Comparison of ENCODE assay signal across 2 cellular contexts in genomic region chr14:99573000-99573330, GRCh38.
TF ChIP-seq lines count a peak whose summit lies in the region.

No MANE protein-coding gene starts in this region.

TF ChIP-seq in HEK293, 187 proteins besides CTCF, POLR2A, EP300 and RAD21 (continued from another document and continues in another):
- TF ChIP-seq GLIS1 (tag by site-specific recombination; IDR thresholded peaks at IDR 0.05): peak; percentile 99
- no peak for TF ChIP-seq ZSCAN5A (tag by site-specific recombination; IDR thresholded peaks at IDR 0.05)
- no peak for TF ChIP-seq PBX3 (CRISPR knock-in tag; IDR thresholded peaks at IDR 0.05)
- TF ChIP-seq ZNF148 (tag by site-specific recombination; IDR thresholded peaks at IDR 0.05; ENCODE audit: borderline replicate concordance): no peak
- TF ChIP-seq ZBTB8A (tag by site-specific recombination; IDR thresholded peaks at IDR 0.05): no peak
- TF ChIP-seq ZNF658 (tag by site-specific recombination; IDR thresholded peaks at IDR 0.05): no peak
- no peak for TF ChIP-seq ZNF580 (tag by site-specific recombination; IDR thresholded peaks at IDR 0.05)
- peak; percentile 25; the same call in 1 of the 2 replicates for TF ChIP-seq GLIS2 (tag by site-specific recombination; IDR thresholded peaks at IDR 0.05)
- TF ChIP-seq ZFP37 (tag by site-specific recombination; IDR thresholded peaks at IDR 0.05): no peak
- TF ChIP-seq ZNF544 (tag by site-specific recombination; IDR thresholded peaks at IDR 0.05): no peak
- no peak for TF ChIP-seq KLF9 (tag by site-specific recombination; IDR thresholded peaks at IDR 0.05; ENCODE audit: low read depth)
- no peak for TF ChIP-seq HOXC10 (CRISPR knock-in tag; IDR thresholded peaks at IDR 0.05)
- TF ChIP-seq ZNF324 (tag by site-specific recombination; IDR thresholded peaks at IDR 0.05): no peak
- TF ChIP-seq ZNF10 (tag by site-specific recombination; IDR thresholded peaks at IDR 0.05): no peak
- no peak for TF ChIP-seq ZSCAN18 (tag by site-specific recombination; IDR thresholded peaks at IDR 0.05)
- no peak for TF ChIP-seq REPIN1 (tag by site-specific recombination; IDR thresholded peaks at IDR 0.05; ENCODE audit: low read depth)
- no peak for TF ChIP-seq ZNF16 (tag by site-specific recombination; IDR thresholded peaks at IDR 0.05; ENCODE audit: low read depth)
- no peak for TF ChIP-seq MZF1 (tag by site-specific recombination; IDR thresholded peaks at IDR 0.05; ENCODE audit: borderline replicate concordance)
- TF ChIP-seq ZBTB20 (tag by site-specific recombination; IDR thresholded peaks at IDR 0.05): peak; percentile 86
- no peak for TF ChIP-seq ZNF660 (tag by site-specific recombination; IDR thresholded peaks at IDR 0.05)
- no peak for TF ChIP-seq PRDM1 (tag by site-specific recombination; IDR thresholded peaks at IDR 0.05)
- no peak for TF ChIP-seq ATF2 (tag by site-specific recombination; IDR thresholded peaks at IDR 0.05; ENCODE audit: low read depth)
- no peak for TF ChIP-seq HOXA7 (CRISPR knock-in tag; IDR thresholded peaks at IDR 0.05; ENCODE audit: borderline replicate concordance)
- no peak for TF ChIP-seq ZNF785 (tag by site-specific recombination; IDR thresholded peaks at IDR 0.05)
- TF ChIP-seq WT1 (tag by site-specific recombination; IDR thresholded peaks at IDR 0.05): no peak
- TF ChIP-seq ZNF626 (tag by site-specific recombination; IDR thresholded peaks at IDR 0.05): no peak

TF ChIP-seq in K562, 482 proteins besides CTCF, POLR2A, EP300 and RAD21 (continued from another document):
- TF ChIP-seq NR0B1 (IDR thresholded peaks at IDR 0.05; ENCODE audit: partially characterized antibody) (no peak), SMARCA5 (IDR thresholded peaks at IDR 0.05) (no peak), KDM5B (IDR thresholded peaks at IDR 0.05; ENCODE audit: insufficient replicate concordance, low read depth, low read length) (no peak), CBFB (CRISPR knock-in tag; IDR thresholded peaks at IDR 0.05) (no peak), EP400 (IDR thresholded peaks at IDR 0.05) (no peak)
TF ChIP-seq in K562: peak in this region for 0.
